ENCODE assay signal across 8 cellular contexts in genomic region chr19:32346901-32347300, GRCh38. TPM values are rescaled to one million over a fixed set of nuclear protein-coding genes. Genes with fewer than 3 reads are reported as not detected.
A peak's percentile ranks its signal among the peaks of the same experiment; 100 is the strongest.
DNase-seq lines count a peak whose midpoint lies in the region; ATAC-seq and TF ChIP-seq lines count a peak whose summit lies in the region.

No MANE protein-coding gene starts in this region.

- TF ChIP-seq CTCF in Caco-2 (IDR thresholded peaks at IDR 0.05; ENCODE audit: insufficient read depth in 1 of 2, low read depth in 1 of 2, low read length in 1 of 2, severe bottlenecking in 1 of 2, unreplicated experiment in 1 of 2) (no peak), endodermal cell (conservative IDR thresholded peaks at IDR 0.05) (no peak), osteocyte (IDR thresholded peaks at IDR 0.05) (no peak)

- H3K4me1 Mint-ChIP-seq in Caco-2 (ENCODE audit: low read depth, unreplicated experiment) (peaks cover 30% of the 10 kb centered on the region), endodermal cell (peaks cover 20% of the 10 kb centered on the region), osteocyte (ENCODE audit: unreplicated experiment) (peaks cover 40% of the 10 kb centered on the region)

- H3K36me3 Mint-ChIP-seq in Caco-2 (ENCODE audit: insufficient read depth, unreplicated experiment) (peaks cover 22% of the 10 kb centered on the region), endodermal cell (ENCODE audit: low read depth) (peaks cover 18% of the 10 kb centered on the region), osteocyte (ENCODE audit: unreplicated experiment) (peaks cover 18% of the 10 kb centered on the region)

- intact Hi-C loops in Caco-2 (cut with micrococcal nuclease; ENCODE audit: unreplicated experiment), result loop anchor here (1.0 kb wide), 1 partner anchor 26 kb away; no protein-coding TSS in a partner anchor

- no peaks in the 10 kb centered on the region for H3K27me3 ChIP-seq in Caco-2 (replicated peaks; ENCODE audit: control insufficient read depth, insufficient read depth, low read length)
- no peaks in the 10 kb centered on the region for H3K27me3 ChIP-seq in NT2/D1 (ENCODE audit: insufficient read depth, insufficient read length)
- H3K27me3 ChIP-seq in endodermal cell (ENCODE audit: control insufficient read depth, insufficient read depth, low read length, poor library complexity, severe bottlenecking), result no peaks in the 10 kb centered on the region

- peak overlapping the region; percentile 92 for H3K9ac ChIP-seq in NT2/D1 (ENCODE audit: insufficient read length, low read depth)
- peak overlapping the region; percentile 91 for H3K9ac ChIP-seq in endodermal cell (ENCODE audit: extremely low read depth, low read length, poor library complexity, severe bottlenecking)

- H3K27ac Mint-ChIP-seq in Caco-2 (ENCODE audit: unreplicated experiment) (no peak overlapping the region), endodermal cell (no peak overlapping the region), osteocyte (ENCODE audit: unreplicated experiment) (no peak overlapping the region)

- H3K4me3 ChIP-seq in Caco-2 (ENCODE audit: low read depth, low read length), result peak overlapping the region; percentile 84
- peak overlapping the region; percentile 79 for H3K4me3 ChIP-seq in NT2/D1 (ENCODE audit: insufficient read length, low read depth)
- peak overlapping the region; percentile 98 for H3K4me3 ChIP-seq in endodermal cell (ENCODE audit: low read length)

- no TSS peak for BruUV-seq in Caco-2 (replicated peaks; lab: Mats Ljungman, UMichigan)

- H3K9me3 ChIP-seq in Caco-2, result no peaks in the 10 kb centered on the region
- no peaks in the 10 kb centered on the region for H3K9me3 ChIP-seq in NT2/D1 (ENCODE audit: insufficient read depth, low read length)
- H3K9me3 ChIP-seq in endodermal cell (ENCODE audit: control insufficient read depth, low read length), result peaks cover 5% of the 10 kb centered on the region

- no peak for DNase-seq in Caco-2
- DNase-seq in NT2/D1 (ENCODE audit: low read depth, low spot score), result no peak
- DNase-seq in endodermal cell, result no peak
- DNase-seq in osteocyte (ENCODE audit: extremely low spot score, unreplicated experiment), result no peak
- DNase-seq in NCI-H2029 (lab: John Stamatoyannopoulos, UW), result no peak
- DNase-seq in AG08395 (ENCODE audit: low spot score), result no peak
- DNase-seq in NK-92 (lab: John Stamatoyannopoulos, UW; ENCODE audit: unreplicated experiment), result no peak

- POLR2A ChIA-PET in Caco-2 (lab: Charles Lee), result interaction anchor here (1.4 kb wide), 1 partner anchor 58 kb away, joined by 7 read pairs; the partner anchor contains the start of gene DPY19L3

- WGBS in endodermal cell (ENCODE audit: insufficient coverage in 1 of 2, insufficient read length in 1 of 2), 2 experiments, result 89 to 100% methylated on average over 1 to 3 of the region's 3 CpGs

- no peak overlapping the region for H3K27ac ChIP-seq in endodermal cell (ENCODE audit: low read depth, low read length)

- H3K36me3 ChIP-seq in Caco-2 (ENCODE audit: control insufficient read depth, insufficient read depth, low read length), result peaks cover 3% of the 10 kb centered on the region
- H3K36me3 ChIP-seq in NT2/D1 (ENCODE audit: insufficient read depth, insufficient read length, low read length), result peaks cover 25% of the 10 kb centered on the region
- H3K36me3 ChIP-seq in endodermal cell (ENCODE audit: control insufficient read depth, insufficient read depth, low read length), result peaks cover 40% of the 10 kb centered on the region

- H3K4me1 ChIP-seq in Caco-2 (peaks cover 25% of the 10 kb centered on the region), NT2/D1 (ENCODE audit: insufficient read depth, insufficient read length) (no peaks in the 10 kb centered on the region), endodermal cell (ENCODE audit: control insufficient read depth, insufficient read depth, low read length) (peaks cover 5% of the 10 kb centered on the region)

- no peak for ATAC-seq in HG02678 (IDR thresholded peaks at IDR 0.05; ENCODE audit: unreplicated experiment)

- CTCF ChIA-PET in Caco-2 (lab: Charles Lee), result no interaction called here

- H3K9me3 Mint-ChIP-seq in Caco-2 (ENCODE audit: unreplicated experiment) (no peaks in the 10 kb centered on the region), endodermal cell (peaks cover 7% of the 10 kb centered on the region), osteocyte (ENCODE audit: unreplicated experiment) (no peaks in the 10 kb centered on the region)

- H3K27me3 Mint-ChIP-seq in Caco-2 (ENCODE audit: insufficient read depth, unreplicated experiment) (no peaks in the 10 kb centered on the region), endodermal cell (ENCODE audit: insufficient read depth) (peaks cover 8% of the 10 kb centered on the region), osteocyte (ENCODE audit: unreplicated experiment) (no peaks in the 10 kb centered on the region)

- H3K4me3 Mint-ChIP-seq in Caco-2 (ENCODE audit: unreplicated experiment), result peak overlapping the region; percentile 95
- H3K4me3 Mint-ChIP-seq in endodermal cell, result peak overlapping the region; percentile 96
- peak overlapping the region; percentile 98 for H3K4me3 Mint-ChIP-seq in osteocyte (ENCODE audit: unreplicated experiment)

RNA-seq across cellular contexts. Expression of gene ZNF507, which starts 1.5 kb away (rescaled TPM):
- 26.6 and 27.4 TPM in 2 replicates for total RNA-seq in Caco-2 (2022)
- 10 to 100 TPM; 28.0 to 32.5 TPM for total RNA-seq in endodermal cell
- 22.0 TPM for polyA plus RNA-seq in endodermal cell (2013, experiment 1 of 2)
- polyA plus RNA-seq in endodermal cell (2013, experiment 2 of 2), result 21.6 TPM
- total RNA-seq in osteocyte, result 22.4 and 23.8 TPM in 2 replicates

RNA-seq across cellular contexts. Expression of gene DPY19L3, which starts 58.7 kb away (rescaled TPM):
- total RNA-seq in Caco-2 (2022), result 40.7 and 41.5 TPM in 2 replicates
- total RNA-seq in endodermal cell, result 100 to 1,000 TPM in 1 of 2 donors, 10 to 100 TPM in 1; 86.5 to 112 TPM
- 55.9 TPM for polyA plus RNA-seq in endodermal cell (2013, experiment 1 of 2)
- 50.1 TPM for polyA plus RNA-seq in endodermal cell (2013, experiment 2 of 2)
- 75.4 and 77.9 TPM in 2 replicates for total RNA-seq in osteocyte
